15 cellular contexts compared by ENCODE assay signal in the genomic region with DNA sequence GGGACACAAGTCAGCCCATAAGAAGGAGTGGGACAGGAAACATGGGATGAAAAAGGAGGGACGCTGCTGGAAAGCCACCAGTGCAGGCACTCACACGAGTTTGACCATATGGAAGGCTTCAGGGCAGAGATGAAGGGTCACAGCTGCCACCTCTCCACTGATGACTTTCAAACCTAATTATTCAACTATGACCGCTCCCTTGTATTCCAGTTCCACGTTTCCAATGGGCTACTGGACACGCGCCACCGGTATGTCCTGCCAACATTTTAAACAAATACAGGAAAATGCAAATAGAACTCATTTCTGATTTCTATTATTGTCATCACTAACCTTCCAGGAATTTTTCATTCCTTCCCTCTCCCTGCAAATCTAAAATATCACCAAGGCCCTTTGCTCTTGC.
DNase-seq lines count a peak whose midpoint lies in the region; ATAC-seq and TF ChIP-seq lines count a peak whose summit lies in the region.
"Had no signal": no experiment of that assay in that cellular context is flagged by ENCODE, and none has a peak within 500 bp of the region (broad histone marks: within the 10 kb centered on the region; RNA-seq: fewer than 3 reads in every experiment).

No MANE protein-coding gene starts in this region.

- TF ChIP-seq CTCF in body of pancreas (IDR thresholded peaks at IDR 0.05): no peak

- H4K20me1 ChIP-seq in Karpas-422 (ENCODE audit: insufficient read depth, low read depth, low read length): no peaks in the 10 kb centered on the region

- no peaks in the 10 kb centered on the region for H3K36me3 ChIP-seq in body of pancreas (replicated peaks in 1 of 2; ENCODE audit: insufficient read depth in 1 of 2, low read depth in 2 of 2)
- no peaks in the 10 kb centered on the region for H3K36me3 ChIP-seq in Karpas-422 (ENCODE audit: insufficient read depth, low read length)
- H3K36me3 ChIP-seq: HAP-1 had no signal

- H2AFZ ChIP-seq in Karpas-422 (ENCODE audit: low read length): no peak overlapping the region

- DNase-seq in Daoy (ENCODE audit: low read depth) (peak; percentile 54), NCI-H1048 (lab: John Stamatoyannopoulos, UW) (peak; percentile 29), body of pancreas (peak; percentile 78 to 86 (median 81)), lung microvascular endothelial cell (ENCODE audit: low read depth in 2 of 2) (peak; percentile 17 to 73), Karpas-422 (no peak)
- DNase-seq in activated naive CD4-positive, alpha-beta T cell treated with Interleukin-2 at 50 U/mL for 16 hours: no peak
- DNase-seq: Caco-2, NCI-H1092, NCI-H1694 treated with DMSO at 0.1 percent for 48 hours, NCI-H446, PC-3 had no signal

- H3K27me3 ChIP-seq in body of pancreas (peaks cover 0 to 3% of the 10 kb centered on the region in 2 donors), Karpas-422 (ENCODE audit: low read length) (no peaks in the 10 kb centered on the region)

- H3K4me1 ChIP-seq in body of pancreas (peaks cover 64% of the 10 kb centered on the region), Karpas-422 (ENCODE audit: low read length) (peaks cover 7% of the 10 kb centered on the region)

- peak; percentile 30 for ATAC-seq in body of pancreas
- ATAC-seq in SK-N-SH treated with all-trans-retinoic acid at 6 μM for 48 hours: no peak
- ATAC-seq in HG03045 (IDR thresholded peaks at IDR 0.05; ENCODE audit: unreplicated experiment): no peak
- ATAC-seq: GM12878, PC-3 had no signal

- no peaks in the 10 kb centered on the region for H3K79me2 ChIP-seq in Karpas-422 (ENCODE audit: low read length)

- no peak overlapping the region for H3K4me3 ChIP-seq in body of pancreas
- H3K4me3 ChIP-seq in Karpas-422 (ENCODE audit: low read length): no peak overlapping the region
- H3K4me3 ChIP-seq: GM12878, HAP-1 had no signal

- no peak overlapping the region for H3K4me2 ChIP-seq in Karpas-422 (ENCODE audit: low read depth, low read length, poor library complexity, severe bottlenecking)

- no peaks in the 10 kb centered on the region for H3K9me2 ChIP-seq in Karpas-422 (replicated peaks; ENCODE audit: insufficient read depth, low read length)

- H3K27ac ChIP-seq in body of pancreas: peak overlapping the region; percentile 34 to 82 (median 68)
- H3K27ac ChIP-seq in Karpas-422 (ENCODE audit: low read length): no peak overlapping the region

- H3K9me3 ChIP-seq in body of pancreas: no peaks in the 10 kb centered on the region
- H3K9me3 ChIP-seq in Karpas-422 (ENCODE audit: low read length): no peaks in the 10 kb centered on the region
- H3K9me3 ChIP-seq: Caco-2, HAP-1 had no signal

- 36 to 38% methylated on average over 7 of the region's 7 CpGs for whole genome bisulfite sequencing in body of pancreas, 2 donors

- intact Hi-C loops in body of pancreas (cut with DNase I): no loop called here

- TF ChIP-seq POLR2A in body of pancreas (IDR thresholded peaks at IDR 0.05): no peak

- no peak overlapping the region for H3K9ac ChIP-seq in Karpas-422 (ENCODE audit: low read length)

TF ChIP-seq in SK-N-SH treated with all-trans-retinoic acid at 6 μM for 48 hours, 23 proteins besides CTCF, POLR2A, EP300 and RAD21:
- TF ChIP-seq RARB (CRISPR knock-in tag; IDR thresholded peaks at IDR 0.05): no peak
- TF ChIP-seq, protein P1, sequence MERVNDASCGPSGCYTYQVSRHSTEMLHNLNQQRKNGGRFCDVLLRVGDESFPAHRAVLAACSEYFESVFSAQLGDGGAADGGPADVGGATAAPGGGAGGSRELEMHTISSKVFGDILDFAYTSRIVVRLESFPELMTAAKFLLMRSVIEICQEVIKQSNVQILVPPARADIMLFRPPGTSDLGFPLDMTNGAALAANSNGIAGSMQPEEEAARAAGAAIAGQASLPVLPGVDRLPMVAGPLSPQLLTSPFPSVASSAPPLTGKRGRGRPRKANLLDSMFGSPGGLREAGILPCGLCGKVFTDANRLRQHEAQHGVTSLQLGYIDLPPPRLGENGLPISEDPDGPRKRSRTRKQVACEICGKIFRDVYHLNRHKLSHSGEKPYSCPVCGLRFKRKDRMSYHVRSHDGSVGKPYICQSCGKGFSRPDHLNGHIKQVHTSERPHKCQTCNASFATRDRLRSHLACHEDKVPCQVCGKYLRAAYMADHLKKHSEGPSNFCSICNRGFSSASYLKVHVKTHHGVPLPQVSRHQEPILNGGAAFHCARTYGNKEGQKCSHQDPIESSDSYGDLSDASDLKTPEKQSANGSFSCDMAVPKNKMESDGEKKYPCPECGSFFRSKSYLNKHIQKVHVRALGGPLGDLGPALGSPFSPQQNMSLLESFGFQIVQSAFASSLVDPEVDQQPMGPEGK (CRISPR knock-in tag; IDR thresholded peaks at IDR 0.05; ENCODE audit: borderline replicate concordance): no peak
- no peak for TF ChIP-seq OSR1 (CRISPR knock-in tag; IDR thresholded peaks at IDR 0.05)
- TF ChIP-seq SNAI2 (CRISPR knock-in tag; IDR thresholded peaks at IDR 0.05): no peak
- no peak for TF ChIP-seq ZFP30 (CRISPR knock-in tag; IDR thresholded peaks at IDR 0.05)
- no peak for TF ChIP-seq CSDC2 (CRISPR knock-in tag; IDR thresholded peaks at IDR 0.05)
- TF ChIP-seq, protein P2, sequence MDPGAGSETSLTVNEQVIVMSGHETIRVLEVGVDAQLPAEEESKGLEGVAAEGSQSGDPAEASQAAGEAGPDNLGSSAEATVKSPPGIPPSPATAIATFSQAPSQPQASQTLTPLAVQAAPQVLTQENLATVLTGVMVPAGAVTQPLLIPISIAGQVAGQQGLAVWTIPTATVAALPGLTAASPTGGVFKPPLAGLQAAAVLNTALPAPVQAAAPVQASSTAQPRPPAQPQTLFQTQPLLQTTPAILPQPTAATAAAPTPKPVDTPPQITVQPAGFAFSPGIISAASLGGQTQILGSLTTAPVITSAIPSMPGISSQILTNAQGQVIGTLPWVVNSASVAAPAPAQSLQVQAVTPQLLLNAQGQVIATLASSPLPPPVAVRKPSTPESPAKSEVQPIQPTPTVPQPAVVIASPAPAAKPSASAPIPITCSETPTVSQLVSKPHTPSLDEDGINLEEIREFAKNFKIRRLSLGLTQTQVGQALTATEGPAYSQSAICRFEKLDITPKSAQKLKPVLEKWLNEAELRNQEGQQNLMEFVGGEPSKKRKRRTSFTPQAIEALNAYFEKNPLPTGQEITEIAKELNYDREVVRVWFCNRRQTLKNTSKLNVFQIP (CRISPR knock-in tag; IDR thresholded peaks at IDR 0.05; ENCODE audit: borderline replicate concordance, low read depth): no peak
- no peak for TF ChIP-seq ZNF565 (CRISPR knock-in tag; conservative IDR thresholded peaks at IDR 0.05; ENCODE audit: low read depth)
- no peak for TF ChIP-seq GLIS3 (CRISPR knock-in tag; IDR thresholded peaks at IDR 0.05)
- no peak for TF ChIP-seq ZFP3 (CRISPR knock-in tag; IDR thresholded peaks at IDR 0.05)
- TF ChIP-seq, protein P3, sequence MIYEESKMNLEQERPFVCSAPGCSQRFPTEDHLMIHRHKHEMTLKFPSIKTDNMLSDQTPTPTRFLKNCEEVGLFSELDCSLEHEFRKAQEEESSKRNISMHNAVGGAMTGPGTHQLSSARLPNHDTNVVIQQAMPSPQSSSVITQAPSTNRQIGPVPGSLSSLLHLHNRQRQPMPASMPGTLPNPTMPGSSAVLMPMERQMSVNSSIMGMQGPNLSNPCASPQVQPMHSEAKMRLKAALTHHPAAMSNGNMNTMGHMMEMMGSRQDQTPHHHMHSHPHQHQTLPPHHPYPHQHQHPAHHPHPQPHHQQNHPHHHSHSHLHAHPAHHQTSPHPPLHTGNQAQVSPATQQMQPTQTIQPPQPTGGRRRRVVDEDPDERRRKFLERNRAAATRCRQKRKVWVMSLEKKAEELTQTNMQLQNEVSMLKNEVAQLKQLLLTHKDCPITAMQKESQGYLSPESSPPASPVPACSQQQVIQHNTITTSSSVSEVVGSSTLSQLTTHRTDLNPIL (CRISPR knock-in tag; IDR thresholded peaks at IDR 0.05; ENCODE audit: low read depth): no peak

Comparison
In these comparisons a context has a peak if more than half of its experiments do, and no peak if none do; other contexts are left out.
1. DNase-seq: peak in Daoy (single experiment), NCI-H1048 (single experiment), body of pancreas (4 of 4) and lung microvascular endothelial cell (2 of 2); none in Karpas-422 (single experiment) and activated naive CD4-positive, alpha-beta T cell treated with Interleukin-2 at 50 U/mL for 16 hours (single experiment).